27 cellular contexts compared by ENCODE assay signal in the genomic region with DNA sequence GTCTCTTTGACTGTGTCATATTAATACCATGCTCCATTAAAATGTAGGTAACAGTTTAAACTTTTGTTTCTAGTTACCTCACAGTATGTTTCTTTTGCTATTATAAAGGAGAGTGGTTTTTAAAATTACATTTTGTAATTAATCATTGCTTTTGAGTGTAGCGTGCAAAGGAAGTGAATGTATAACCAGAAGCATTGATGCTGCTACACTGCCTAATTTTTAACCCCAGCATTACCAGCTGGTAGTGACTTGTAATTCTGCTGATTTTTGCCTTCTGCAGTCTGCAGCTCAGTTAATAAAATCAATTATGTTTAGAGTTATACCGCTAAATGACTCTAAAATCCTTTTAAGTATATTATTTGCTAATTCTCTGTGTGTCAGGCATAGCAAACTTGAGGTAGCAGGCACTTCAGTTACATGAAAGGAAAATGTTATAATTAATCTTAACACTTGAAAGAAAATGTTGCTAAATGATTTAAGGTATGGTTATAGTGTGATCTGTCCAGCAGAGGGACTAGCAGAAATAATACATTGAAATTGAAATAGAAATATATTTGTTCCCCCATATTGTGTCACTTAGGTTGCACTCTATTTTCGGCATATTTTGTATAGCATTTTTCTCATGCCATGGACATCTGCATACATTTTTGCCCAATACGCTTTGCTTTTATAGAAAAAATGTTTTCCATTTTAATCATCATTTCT.
DNase-seq lines count a peak whose midpoint lies in the region; ATAC-seq and TF ChIP-seq lines count a peak whose summit lies in the region.
"Had no signal": no experiment of that assay in that cellular context is flagged by ENCODE, and none has a peak within 500 bp of the region (broad histone marks: within the 10 kb centered on the region; RNA-seq: fewer than 3 reads in every experiment).

No MANE protein-coding gene starts in this region.

- H3K27me3 ChIP-seq in BE2C (no peaks in the 10 kb centered on the region), mammary epithelial cell (ENCODE audit: insufficient read depth, low read length) (no peaks in the 10 kb centered on the region), tibial artery (no peaks in the 10 kb centered on the region), spleen (replicated peaks in 1 of 7) (no peaks in the 10 kb centered on the region)
- H3K27me3 ChIP-seq: stomach, tibial nerve had no signal

- H3K4me3 Mint-ChIP-seq in nephron, result no peak overlapping the region
- H3K4me3 Mint-ChIP-seq: activated naive CD8-positive, alpha-beta T cell treated with anti-CD3 and anti-CD28 coated beads, Interleukin-2, amount 10 ng/mL, durations not matched to agents 7 days and 5 days; CD14-positive monocyte; dendritic cell treated with granulocyte-macrophage colony-stimulating factor and Interleukin-4, amounts not matched to agents 40 ng/mL and 50 ng/mL, for 4 days; naive thymus-derived CD4-positive, alpha-beta T cell had no signal

- H3K36me3 Mint-ChIP-seq in nephron (ENCODE audit: low read depth), result no peaks in the 10 kb centered on the region
- H3K36me3 Mint-ChIP-seq: activated naive CD8-positive, alpha-beta T cell treated with anti-CD3 and anti-CD28 coated beads, Interleukin-2, amount 10 ng/mL, durations not matched to agents 7 days and 5 days; CD14-positive monocyte; naive thymus-derived CD4-positive, alpha-beta T cell had no signal

- H3K9ac ChIP-seq in mammary epithelial cell (ENCODE audit: insufficient read depth, low read length), result no peak overlapping the region
- H3K9ac ChIP-seq: KMS-11 had no signal

- DNase-seq in BE2C, result no peak
- DNase-seq in mammary epithelial cell, result no peak
- DNase-seq in activated CD4-positive, alpha-beta T cell treated with anti-CD3 and anti-CD28 coated beads, Interleukin-2, amount 50 U/mL, for 1 hour, result no peak
- no peak for DNase-seq in tibial artery
- DNase-seq in spleen, result no peak
- DNase-seq: activated CD4-positive, alpha-beta T cell treated with anti-CD3 and anti-CD28 coated beads for 4 hours; activated gamma-delta T cell; activated naive CD8-positive, alpha-beta T cell treated with anti-CD3 and anti-CD28 coated beads, Interleukin-2, amount 10 ng/mL, durations not matched to agents 7 days and 5 days; activated T-cell treated with anti-CD3 and anti-CD28 coated beads, Interleukin-2, amount 50 U/mL, for 1 hour; caudate nucleus; midbrain; MV-4-11; naive thymus-derived CD4-positive, alpha-beta T cell; NCI-H1930; NCI-H226; NCI-H69; stimulated activated CD4-positive, alpha-beta T cell treated with anti-CD3 and anti-CD28 coated beads, Interleukin-2, amount 100 ng/mL, for 24 hours; stomach had no signal

- H3K79me2 ChIP-seq in mammary epithelial cell (ENCODE audit: insufficient read depth, low read length), result no peaks in the 10 kb centered on the region

- H3K4me3 ChIP-seq in BE2C (ENCODE audit: low read depth, low read length) (no peak overlapping the region), mammary epithelial cell (replicated peaks in 1 of 3; ENCODE audit: insufficient read depth in 1 of 3, low read depth in 2 of 3, low read length in 3 of 3) (no peak overlapping the region), tibial artery (no peak overlapping the region), spleen (no peak overlapping the region)
- H3K4me3 ChIP-seq: HAP-1, skin epidermis, stomach, tibial nerve had no signal

- H3K9me3 ChIP-seq in BE2C (no peaks in the 10 kb centered on the region), mammary epithelial cell (replicated peaks; ENCODE audit: insufficient read depth, low read length) (no peaks in the 10 kb centered on the region), tibial artery (no peaks in the 10 kb centered on the region), spleen (no peaks in the 10 kb centered on the region)
- H3K9me3 ChIP-seq: HAP-1, stomach, tibial nerve had no signal

- no peak overlapping the region for H2AFZ ChIP-seq in mammary epithelial cell (ENCODE audit: low read depth, low read length)

- H3K27ac ChIP-seq in mammary epithelial cell (ENCODE audit: insufficient read depth, low read depth, low read length) (no peak overlapping the region), tibial artery (no peak overlapping the region), spleen (no peak overlapping the region)
- H3K27ac ChIP-seq: KMS-11, skin epidermis, stomach, tibial nerve had no signal

- H3K27me3 Mint-ChIP-seq in nephron (ENCODE audit: low read depth), result no peaks in the 10 kb centered on the region
- H3K27me3 Mint-ChIP-seq: activated naive CD8-positive, alpha-beta T cell treated with anti-CD3 and anti-CD28 coated beads, Interleukin-2, amount 10 ng/mL, durations not matched to agents 7 days and 5 days; dendritic cell treated with granulocyte-macrophage colony-stimulating factor and Interleukin-4, amounts not matched to agents 40 ng/mL and 50 ng/mL, for 4 days; naive thymus-derived CD4-positive, alpha-beta T cell had no signal

- intact Hi-C loops in mammary epithelial cell (cut with micrococcal nuclease) (loop anchor here (5.0 kb wide), 2 partner anchors 217 to 377 kb away; no protein-coding TSS in a partner anchor), tibial artery (cut with DNase I; ENCODE audit: low total_unique reads) (no loop called here), spleen (cut with DNase I; ENCODE audit: low total_unique reads) (no loop called here)

- BruUV-seq in mammary epithelial cell (replicated peaks; lab: Mats Ljungman, UMichigan), result no TSS peak

- no peak for TF ChIP-seq POLR2A in spleen (IDR thresholded peaks at IDR 0.05)

- H3K4me1 ChIP-seq in BE2C, result no peaks in the 10 kb centered on the region
- H3K4me1 ChIP-seq in mammary epithelial cell (ENCODE audit: insufficient read depth, low read length), result no peaks in the 10 kb centered on the region
- no peaks in the 10 kb centered on the region for H3K4me1 ChIP-seq in tibial artery
- no peaks in the 10 kb centered on the region for H3K4me1 ChIP-seq in spleen
- H3K4me1 ChIP-seq: HAP-1, stomach, tibial nerve had no signal

- ATAC-seq in GM21619 (IDR thresholded peaks at IDR 0.05; ENCODE audit: unreplicated experiment), result no peak
- ATAC-seq: naive thymus-derived CD4-positive, alpha-beta T cell had no signal

- H3K4me1 Mint-ChIP-seq in nephron, result no peaks in the 10 kb centered on the region
- H3K4me1 Mint-ChIP-seq: activated naive CD8-positive, alpha-beta T cell treated with anti-CD3 and anti-CD28 coated beads, Interleukin-2, amount 10 ng/mL, durations not matched to agents 7 days and 5 days; CD14-positive monocyte; naive thymus-derived CD4-positive, alpha-beta T cell had no signal

- H3K27ac Mint-ChIP-seq in nephron, result peak overlapping the region in 1 of 3 experiments; percentile 60
- H3K27ac Mint-ChIP-seq: activated naive CD8-positive, alpha-beta T cell treated with anti-CD3 and anti-CD28 coated beads, Interleukin-2, amount 10 ng/mL, durations not matched to agents 7 days and 5 days; CD14-positive monocyte; dendritic cell treated with granulocyte-macrophage colony-stimulating factor and Interleukin-4, amounts not matched to agents 40 ng/mL and 50 ng/mL, for 4 days; naive thymus-derived CD4-positive, alpha-beta T cell had no signal

- dilution Hi-C loops in mammary epithelial cell (cut with HindIII; ENCODE audit: low sequenced_read_pairs), result loop anchor here (25.0 kb wide), 1 partner anchor 878 kb away; no protein-coding TSS in a partner anchor

- TF ChIP-seq CTCF in BE2C (IDR thresholded peaks at IDR 0.05; ENCODE audit: low read depth, low read length), result peak; percentile 14; the same call in 1 of the 2 replicates
- TF ChIP-seq CTCF in LNCAP (IDR thresholded peaks at IDR 0.05), result peak; percentile 22; the same call in 1 of the 2 replicates
- peak; percentile 8 to 29 for TF ChIP-seq CTCF in mammary epithelial cell (conservative IDR thresholded peaks at IDR 0.05 in 1 of 2, IDR thresholded peaks at IDR 0.05 in 1 of 2; ENCODE audit: extremely low read depth in 1 of 2, insufficient read depth in 1 of 2, low read depth in 1 of 2, low read length in 2 of 2)
- peak in 2 of 3 experiments; percentile 17 to 34 for TF ChIP-seq CTCF in nephron (IDR thresholded peaks at IDR 0.05; ENCODE audit: unreplicated experiment in 3 of 3)
- no peak for TF ChIP-seq CTCF in tibial artery (IDR thresholded peaks at IDR 0.05)
- no peak for TF ChIP-seq CTCF in spleen (IDR thresholded peaks at IDR 0.05 in 8 of 11, conservative IDR thresholded peaks at IDR 0.05 in 3 of 11)

- H3K9me3 Mint-ChIP-seq in nephron, result no peaks in the 10 kb centered on the region
- H3K9me3 Mint-ChIP-seq: activated naive CD8-positive, alpha-beta T cell treated with anti-CD3 and anti-CD28 coated beads, Interleukin-2, amount 10 ng/mL, durations not matched to agents 7 days and 5 days; CD14-positive monocyte; dendritic cell treated with granulocyte-macrophage colony-stimulating factor and Interleukin-4, amounts not matched to agents 40 ng/mL and 50 ng/mL, for 4 days had no signal

- no peak overlapping the region for H3K4me2 ChIP-seq in mammary epithelial cell (ENCODE audit: insufficient read depth, low read depth, low read length)
- H3K4me2 ChIP-seq: KMS-11 had no signal

- CTCF ChIA-PET in mammary epithelial cell (lab: Charles Lee; ENCODE audit: low non-redundant PET), result no interaction called here

- WGBS in mammary epithelial cell (ENCODE audit: low coverage, missing lambda C conversion rate), result 85% methylated on average over 4 of the region's 4 CpGs
- 63 to 75% (median 65%) methylated on average over 4 of the region's 4 CpGs for WGBS in spleen, 5 donors

- no peaks in the 10 kb centered on the region for H4K20me1 ChIP-seq in mammary epithelial cell (ENCODE audit: insufficient read depth, low read length)

- in situ Hi-C loops in mammary epithelial cell (cut with MboI; ENCODE audit: low sequenced_read_pairs in 2 of 2), result no loop called here

- H3K36me3 ChIP-seq in BE2C (no peaks in the 10 kb centered on the region), mammary epithelial cell (ENCODE audit: insufficient read depth, low read length) (no peaks in the 10 kb centered on the region), tibial artery (no peaks in the 10 kb centered on the region), spleen (no peaks in the 10 kb centered on the region)
- H3K36me3 ChIP-seq: HAP-1, stomach, tibial nerve had no signal

Comparison
In these comparisons a context has a peak if more than half of its experiments do, and no peak if none do; other contexts are left out.
1. CTCF ChIP-seq: peak in BE2C (single experiment), LNCAP (single experiment), mammary epithelial cell (2 of 2) and nephron (2 of 3); none in tibial artery (0 of 2) and spleen (0 of 11).